ENCODE assay signal across 31 cellular contexts in the genomic region with DNA sequence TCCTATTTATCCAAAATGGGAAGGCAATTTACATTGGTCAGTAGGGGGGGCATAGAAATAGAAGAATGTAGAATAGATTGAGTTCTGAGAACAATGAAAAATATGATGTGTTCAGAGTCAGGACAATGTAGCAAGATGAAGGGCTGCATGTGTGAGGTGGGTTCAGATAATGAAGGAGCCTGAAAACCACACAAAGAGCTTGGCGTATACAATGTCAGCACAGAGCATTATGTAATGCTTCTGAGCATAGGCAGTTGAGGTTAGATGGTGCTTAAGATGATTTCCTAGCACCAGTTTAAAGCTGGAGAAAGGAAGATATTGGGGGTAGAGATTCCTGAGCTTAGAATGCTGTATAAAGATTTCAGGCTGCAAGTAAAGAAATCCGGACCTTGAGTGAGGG.
"Had no signal": no experiment of that assay in that cellular context is flagged by ENCODE, and none has a peak within 500 bp of the region (broad histone marks: within the 10 kb centered on the region; RNA-seq: fewer than 3 reads in every experiment).

No MANE protein-coding gene starts in this region.

- H3K4me3 ChIP-seq: left lung, lower lobe of right lung, prostate gland, skin epidermis, stomach, testis, thyroid gland, transverse colon, upper lobe of right lung had no signal

- H3K9me3 ChIP-seq: left lung, lower lobe of right lung, neutrophil, prostate gland, stomach, testis, thyroid gland, transverse colon, upper lobe of right lung had no signal

- DNase-seq: hippocampal formation; immature natural killer cell; kidney; left colon; left lung; lower lobe of right lung; mammary epithelial cell; mesenchymal stem cell; naive thymus-derived CD8-positive, alpha-beta T cell; occipital lobe; right cardiac atrium; stimulated activated CD4-positive, alpha-beta T cell treated with anti-CD3 and anti-CD28 coated beads, Interleukin-12 subunit alpha, Interleukin-12 subunit beta, amount 100 ng/mL, for 4 hours; stimulated activated CD4-positive, alpha-beta T cell treated with anti-CD3 and anti-CD28 coated beads, Interleukin-15, amount 100 ng/mL, for 24 hours; stimulated activated CD4-positive, alpha-beta T cell treated with anti-CD3 and anti-CD28 coated beads, Interleukin-2, amount 100 ng/mL, for 24 hours; stimulated activated CD4-positive, alpha-beta T cell treated with anti-CD3 and anti-CD28 coated beads, Interleukin-4, amount 100 ng/mL, for 1 hour; stimulated activated naive B cell treated with anti-CD40 and anti-IgM and Interleukin-4, amounts not matched to agents 10 μg/mL and 1 μg/mL and 100 μg/mL, for 72 hours; stimulated activated naive CD8-positive, alpha-beta T cell treated with anti-CD3 and anti-CD28 coated beads, Interleukin-15, Interleukin-2, amounts not matched to agents 100 U/mL and 50 U/mL, for 24 hours; stomach; testis; thyroid gland; transverse colon; upper lobe of right lung had no signal

- H3K36me3 ChIP-seq: left lung, lower lobe of right lung, neutrophil, prostate gland, stomach, thyroid gland, transverse colon, upper lobe of right lung had no signal

- H3K79me2 ChIP-seq: parathyroid adenoma had no signal

- H3K27me3 ChIP-seq: left lung, neutrophil, stomach, testis, thyroid gland, transverse colon, upper lobe of right lung had no signal

- H3K4me1 Mint-ChIP-seq: immature natural killer cell; naive thymus-derived CD8-positive, alpha-beta T cell; nephron; stimulated activated naive B cell treated with anti-CD40 and anti-IgM and Interleukin-4, amounts not matched to agents 10 μg/mL and 1 μg/mL and 100 μg/mL, for 72 hours had no signal

- H3K27ac ChIP-seq: left lung, lower lobe of right lung, neutrophil, parathyroid adenoma, prostate gland, skin epidermis, stomach, testis, thyroid gland, transverse colon, upper lobe of right lung had no signal

- H3K4me3 Mint-ChIP-seq: immature natural killer cell; naive thymus-derived CD8-positive, alpha-beta T cell; nephron; neural crest cell; stimulated activated naive B cell treated with anti-CD40 and anti-IgM and Interleukin-4, amounts not matched to agents 10 μg/mL and 1 μg/mL and 100 μg/mL, for 72 hours had no signal

- H3K9me3 Mint-ChIP-seq: immature natural killer cell; naive thymus-derived CD8-positive, alpha-beta T cell; nephron; neural crest cell; stimulated activated naive B cell treated with anti-CD40 and anti-IgM and Interleukin-4, amounts not matched to agents 10 μg/mL and 1 μg/mL and 100 μg/mL, for 72 hours had no signal

- ATAC-seq: lower lobe of right lung; naive thymus-derived CD8-positive, alpha-beta T cell; right cardiac atrium; sciatic nerve; stimulated activated naive CD8-positive, alpha-beta T cell treated with anti-CD3 and anti-CD28 coated beads, Interleukin-15, Interleukin-2, amounts not matched to agents 100 U/mL and 50 U/mL, for 24 hours; upper lobe of right lung had no signal

- H3K9ac ChIP-seq: parathyroid adenoma had no signal

- H3K27me3 Mint-ChIP-seq: stimulated activated naive B cell treated with anti-CD40 and anti-IgM and Interleukin-4, amounts not matched to agents 10 μg/mL and 1 μg/mL and 100 μg/mL, for 72 hours had no signal

- H3K27ac Mint-ChIP-seq: immature natural killer cell; naive thymus-derived CD8-positive, alpha-beta T cell; nephron; stimulated activated naive B cell treated with anti-CD40 and anti-IgM and Interleukin-4, amounts not matched to agents 10 μg/mL and 1 μg/mL and 100 μg/mL, for 72 hours had no signal

- H3K4me1 ChIP-seq: left lung, lower lobe of right lung, parathyroid adenoma, prostate gland, stomach, testis, thyroid gland, upper lobe of right lung had no signal

- H3K36me3 Mint-ChIP-seq: immature natural killer cell; naive thymus-derived CD8-positive, alpha-beta T cell; stimulated activated naive B cell treated with anti-CD40 and anti-IgM and Interleukin-4, amounts not matched to agents 10 μg/mL and 1 μg/mL and 100 μg/mL, for 72 hours had no signal

- H2AFZ ChIP-seq: parathyroid adenoma had no signal

- FAIRE-seq: islet of Langerhans, kidney, urothelium cell line had no signal
